In the genomic region with DNA sequence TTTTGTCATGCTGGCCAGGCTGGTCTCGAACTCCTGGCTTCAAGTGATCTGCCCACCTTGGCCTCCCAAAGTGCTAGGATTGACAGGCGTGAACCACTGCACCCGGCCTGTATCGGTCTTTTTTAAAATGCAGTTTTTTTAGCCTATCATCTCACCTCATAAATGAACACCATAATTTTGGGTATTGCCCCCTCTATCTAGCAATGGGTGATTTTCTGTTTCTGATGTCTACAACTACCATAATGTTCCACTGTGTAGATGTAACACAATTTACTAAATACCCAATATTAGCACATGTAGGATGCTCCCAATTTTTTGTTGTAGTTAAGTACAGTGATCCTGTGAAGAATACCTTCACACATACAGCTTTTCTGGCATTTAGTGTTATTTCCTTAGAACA, we compare ENCODE assay signal across 9 cellular contexts. TPM values are rescaled to one million over a fixed set of nuclear protein-coding genes. Genes with fewer than 3 reads are reported as not detected.
A peak's percentile ranks its signal among the peaks of the same experiment; 100 is the strongest.
DNase-seq lines count a peak whose midpoint lies in the region; ATAC-seq and TF ChIP-seq lines count a peak whose summit lies in the region.
"Had no signal": no experiment of that assay in that cellular context is flagged by ENCODE, and none has a peak within 500 bp of the region (broad histone marks: within the 10 kb centered on the region; RNA-seq: fewer than 3 reads in every experiment).

No MANE protein-coding gene starts in this region.

- H3K9me3 ChIP-seq in left ventricle myocardium inferior (replicated peaks) = no peaks in the 10 kb centered on the region
- no peaks in the 10 kb centered on the region for H3K9me3 ChIP-seq in iPS-20b (ENCODE audit: insufficient read depth, low read depth, low read length)

- peaks cover 41% of the 10 kb centered on the region for H3K4me1 ChIP-seq in left ventricle myocardium inferior
- H3K4me1 ChIP-seq in iPS-20b (ENCODE audit: insufficient read depth, low read length) = peaks cover 14% of the 10 kb centered on the region

- DNase-seq in left ventricle myocardium inferior (no peak), Right ventricle myocardium superior (no peak), RPMI8226 (no peak), COLO668 (lab: John Stamatoyannopoulos, UW; ENCODE audit: unreplicated experiment) (no peak)
- DNase-seq in activated CD4-positive, alpha-beta memory T cell treated with anti-CD3 and anti-CD28 coated beads, Interleukin-2, amount 10 ng/mL, durations not matched to agents 7 days and 5 days = no peak
- DNase-seq: cerebellar nuclear complex had no signal

- H3K4me3 Mint-ChIP-seq in activated CD4-positive, alpha-beta memory T cell treated with anti-CD3 and anti-CD28 coated beads, Interleukin-2, amount 10 ng/mL, durations not matched to agents 7 days and 5 days = peak overlapping the region; percentile 89

- CTCF ChIA-PET in activated CD4-positive, alpha-beta memory T cell treated with anti-CD3 and anti-CD28 coated beads, Interleukin-2, amount 10 ng/mL, durations not matched to agents 7 days and 5 days (lab: Charles Lee) = interaction anchor here (1.0 kb wide), 1 partner anchor 39 kb away, joined by 3 read pairs; no protein-coding TSS in a partner anchor

- ATAC-seq in Right ventricle myocardium superior (ENCODE audit: poor library complexity) (no peak), HG03378 (IDR thresholded peaks at IDR 0.05; ENCODE audit: unreplicated experiment) (no peak), GM19452 (IDR thresholded peaks at IDR 0.05; ENCODE audit: unreplicated experiment) (no peak)

- intact Hi-C loops in left ventricle myocardium inferior (cut with micrococcal nuclease) = no loop called here
- intact Hi-C loops in Right ventricle myocardium superior (cut with DNase I) = no loop called here

- H3K36me3 ChIP-seq in left ventricle myocardium inferior (no peaks in the 10 kb centered on the region), iPS-20b (ENCODE audit: insufficient read depth, low read depth, low read length) (peaks cover 1% of the 10 kb centered on the region; the same call in 1 of the 2 replicates)

- H3K4me3 ChIP-seq in left ventricle myocardium inferior (peak overlapping the region; percentile 94), iPS-20b (ENCODE audit: low read length) (peak overlapping the region; percentile 82)

- no peaks in the 10 kb centered on the region for H3K27me3 ChIP-seq in left ventricle myocardium inferior (ENCODE audit: low read depth)
- no peaks in the 10 kb centered on the region for H3K27me3 ChIP-seq in iPS-20b (ENCODE audit: insufficient read depth, low read length)

- H3K27ac ChIP-seq in left ventricle myocardium inferior (replicated peaks) (peak overlapping the region; percentile 100), iPS-20b (ENCODE audit: low read length) (no peak overlapping the region)

- no peak overlapping the region for H3K27ac Mint-ChIP-seq in activated CD4-positive, alpha-beta memory T cell treated with anti-CD3 and anti-CD28 coated beads, Interleukin-2, amount 10 ng/mL, durations not matched to agents 7 days and 5 days

- POLR2A ChIA-PET in activated CD4-positive, alpha-beta memory T cell treated with anti-CD3 and anti-CD28 coated beads, Interleukin-2, amount 10 ng/mL, durations not matched to agents 7 days and 5 days (lab: Charles Lee) = no interaction called here

- no peaks in the 10 kb centered on the region for H3K9me3 Mint-ChIP-seq in activated CD4-positive, alpha-beta memory T cell treated with anti-CD3 and anti-CD28 coated beads, Interleukin-2, amount 10 ng/mL, durations not matched to agents 7 days and 5 days

- H3K36me3 Mint-ChIP-seq in activated CD4-positive, alpha-beta memory T cell treated with anti-CD3 and anti-CD28 coated beads, Interleukin-2, amount 10 ng/mL, durations not matched to agents 7 days and 5 days (ENCODE audit: low read depth) = peaks cover 12% of the 10 kb centered on the region

- H3K27me3 Mint-ChIP-seq in activated CD4-positive, alpha-beta memory T cell treated with anti-CD3 and anti-CD28 coated beads, Interleukin-2, amount 10 ng/mL, durations not matched to agents 7 days and 5 days = peaks cover 7% of the 10 kb centered on the region

- peaks cover 37% of the 10 kb centered on the region for H3K4me1 Mint-ChIP-seq in activated CD4-positive, alpha-beta memory T cell treated with anti-CD3 and anti-CD28 coated beads, Interleukin-2, amount 10 ng/mL, durations not matched to agents 7 days and 5 days

- H3K9ac ChIP-seq in iPS-20b (ENCODE audit: low read depth, low read length) = peak overlapping the region; percentile 82; the same call in 1 of the 2 replicates

- no peak for TF ChIP-seq CTCF in left ventricle myocardium inferior (IDR thresholded peaks at IDR 0.05; ENCODE audit: borderline replicate concordance)

RNA-seq across cellular contexts. Expression of gene CAMTA1, which starts 2.0 kb away (rescaled TPM):
- total RNA-seq in left ventricle myocardium inferior = 160 TPM
- 153 TPM for total RNA-seq in Right ventricle myocardium superior
- total RNA-seq in activated CD4-positive, alpha-beta memory T cell treated with anti-CD3 and anti-CD28 coated beads, Interleukin-2, amount 10 ng/mL, durations not matched to agents 7 days and 5 days = 10 to 100 TPM; 43.0 to 47.3 TPM
